ENCODE assay signal across 8 cellular contexts in genomic region chr1:150579955-150580642, GRCh38. TPM values are rescaled to one million over a fixed set of nuclear protein-coding genes. Genes with fewer than 3 reads are reported as not detected.
DNase-seq lines count a peak whose midpoint lies in the region; ATAC-seq, FAIRE-seq and TF ChIP-seq lines count a peak whose summit lies in the region.

No MANE protein-coding gene starts in this region.

- H3K27ac Mint-ChIP-seq in osteocyte (ENCODE audit: unreplicated experiment), result peak overlapping the region; percentile 98

- peak overlapping the region; percentile 74 for H3K4me3 Mint-ChIP-seq in osteocyte (ENCODE audit: unreplicated experiment)

- peaks cover 26% of the 10 kb centered on the region for H3K4me1 Mint-ChIP-seq in osteocyte (ENCODE audit: unreplicated experiment)

- H4K20me1 ChIP-seq in endothelial cell of umbilical vein (replicated peaks; ENCODE audit: control insufficient read depth, extremely low read depth, insufficient read depth, low read length), result peaks cover 28% of the 10 kb centered on the region

- H3K27me3 ChIP-seq in GM06990 (replicated peaks; ENCODE audit: control insufficient read depth, insufficient read depth, low read length), result no peaks in the 10 kb centered on the region
- H3K27me3 ChIP-seq in NT2/D1 (ENCODE audit: insufficient read depth, insufficient read length), result no peaks in the 10 kb centered on the region
- no peaks in the 10 kb centered on the region for H3K27me3 ChIP-seq in endothelial cell of umbilical vein (ENCODE audit: control insufficient read depth in 2 of 2, insufficient read depth in 2 of 2, low read length in 2 of 2)

- peak overlapping the region; percentile 98 for H3K27ac ChIP-seq in endothelial cell of umbilical vein (ENCODE audit: insufficient read depth, low read depth, low read length)

- BruUV-seq in endothelial cell of umbilical vein (replicated peaks; lab: Mats Ljungman, UMichigan), result TSS peak; percentile 62

- FAIRE-seq in endothelial cell of umbilical vein (lab: Jason Lieb, UNC), result no peak

- no peak for TF ChIP-seq POLR2A in endothelial cell of umbilical vein (IDR thresholded peaks at IDR 0.05; ENCODE audit: low read depth, low read length)

- H3K9ac ChIP-seq in NT2/D1 (ENCODE audit: insufficient read length, low read depth) (peak overlapping the region; percentile 76), endothelial cell of umbilical vein (replicated peaks; ENCODE audit: extremely low read depth, insufficient read depth, low read length) (peak overlapping the region; percentile 96)

- H3K4me2 ChIP-seq in endothelial cell of umbilical vein (ENCODE audit: insufficient read depth, low read length), result peak overlapping the region; percentile 90

- no peak for ATAC-seq in GM19463 (IDR thresholded peaks at IDR 0.05; ENCODE audit: unreplicated experiment)
- no peak for ATAC-seq in GM19467 (IDR thresholded peaks at IDR 0.05; ENCODE audit: unreplicated experiment)

- no peaks in the 10 kb centered on the region for H3K9me3 ChIP-seq in NT2/D1 (ENCODE audit: insufficient read depth, low read length)
- no peaks in the 10 kb centered on the region for H3K9me3 ChIP-seq in endothelial cell of umbilical vein (replicated peaks; ENCODE audit: control insufficient read depth, insufficient read depth, low read length)

- CTCF ChIA-PET in endothelial cell of umbilical vein (lab: Charles Lee), result interaction anchor here (0.8 to 13.4 kb wide), 14 partner anchors 9 to 342 kb away, joined by 3 to 184 read pairs (median 8); partner anchors contain the start of gene ENSA

- no peaks in the 10 kb centered on the region for H3K4me1 ChIP-seq in NT2/D1 (ENCODE audit: insufficient read depth, insufficient read length)
- H3K4me1 ChIP-seq in endothelial cell of umbilical vein (ENCODE audit: control insufficient read depth, extremely low read depth, insufficient read depth, low read length), result peaks cover 19% of the 10 kb centered on the region

- H3K36me3 Mint-ChIP-seq in osteocyte (ENCODE audit: unreplicated experiment), result peaks cover 37% of the 10 kb centered on the region

- H3K4me3 ChIP-seq in GM06990 (replicated peaks; ENCODE audit: low read depth, low read length) (peak overlapping the region; percentile 73), NT2/D1 (ENCODE audit: insufficient read length, low read depth) (peak overlapping the region; percentile 45), endothelial cell of umbilical vein (replicated peaks in 1 of 3; ENCODE audit: insufficient read depth in 1 of 3, low read depth in 1 of 3, low read length in 3 of 3) (peak overlapping the region; percentile 23 to 70 (median 27))

- POLR2A ChIA-PET in endothelial cell of umbilical vein (lab: Charles Lee), result interaction anchor here (0.7 to 3.0 kb wide), 24 partner anchors 8 to 585 kb away, joined by 3 to 43 read pairs (median 5); partner anchors contain the start of gene ENSA

- no peaks in the 10 kb centered on the region for H3K9me3 Mint-ChIP-seq in osteocyte (ENCODE audit: unreplicated experiment)

- H3K36me3 ChIP-seq in GM06990 (ENCODE audit: control insufficient read depth, insufficient read depth, low read length) (peaks cover 17% of the 10 kb centered on the region), NT2/D1 (ENCODE audit: insufficient read depth, insufficient read length, low read length) (peaks cover 39% of the 10 kb centered on the region), endothelial cell of umbilical vein (ENCODE audit: control insufficient read depth in 2 of 2, extremely low read depth in 1 of 2, insufficient read depth in 2 of 2, low read length in 2 of 2) (peaks cover 0 to 28% of the 10 kb centered on the region in 2 experiments)

- dilution Hi-C loops in endothelial cell of umbilical vein (cut with MboI; ENCODE audit: extremely low pct_ligation_motif_present, low sequenced_read_pairs), result loop anchor here (10.0 kb wide), 1 partner anchor 85 kb away; no protein-coding TSS in a partner anchor

- intact Hi-C loops in endothelial cell of umbilical vein (cut with micrococcal nuclease), result loop anchor here (1.0 to 5.0 kb wide), 7 partner anchors 19 to 232 kb away; partner anchors contain the start of genes ENSA and GOLPH3L

- DNase-seq in GM06990 (ENCODE audit: extremely low read depth, insufficient read length) (no peak), NT2/D1 (ENCODE audit: low read depth, low spot score) (no peak), endothelial cell of umbilical vein (ENCODE audit: low read depth, low spot score) (no peak), osteocyte (ENCODE audit: extremely low spot score, unreplicated experiment) (no peak), COLO829 (ENCODE audit: low spot score) (no peak)
- DNase-seq in stimulated activated CD4-positive, alpha-beta T cell treated with anti-CD3 and anti-CD28 coated beads, Interleukin-2, amount 100 ng/mL, for 48 hours, result no peak

- TF ChIP-seq CTCF in GM06990 (IDR thresholded peaks at IDR 0.05; ENCODE audit: insufficient read depth, low read length, poor library complexity, severe bottlenecking), result no peak
- TF ChIP-seq CTCF in endothelial cell of umbilical vein (IDR thresholded peaks at IDR 0.05; ENCODE audit: extremely low read depth in 1 of 2, insufficient read depth in 1 of 2, low read depth in 1 of 2, low read length in 2 of 2), result no peak
- no peak for TF ChIP-seq CTCF in osteocyte (IDR thresholded peaks at IDR 0.05)

- peaks cover 50% of the 10 kb centered on the region for H3K79me2 ChIP-seq in endothelial cell of umbilical vein (ENCODE audit: control insufficient read depth, insufficient read depth, low read length)

- no peaks in the 10 kb centered on the region for H3K9me1 ChIP-seq in endothelial cell of umbilical vein (replicated peaks; ENCODE audit: control insufficient read depth, extremely low read depth, insufficient read depth, low read length)

- H2AFZ ChIP-seq in endothelial cell of umbilical vein (ENCODE audit: low read depth, low read length), result peak overlapping the region; percentile 64

- no peaks in the 10 kb centered on the region for H3K27me3 Mint-ChIP-seq in osteocyte (ENCODE audit: unreplicated experiment)

TF ChIP-seq in endothelial cell of umbilical vein, 7 proteins besides CTCF, POLR2A, EP300 and RAD21:
- TF ChIP-seq FOS (IDR thresholded peaks at IDR 0.05; ENCODE audit: borderline replicate concordance, insufficient read depth, low read length), result no peak
- TF ChIP-seq GATA2 (IDR thresholded peaks at IDR 0.05; ENCODE audit: insufficient read depth, insufficient read length, low read depth, low read length), result no peak
- no peak for TF ChIP-seq MYC (IDR thresholded peaks at IDR 0.05; ENCODE audit: low read depth, low read length)
- TF ChIP-seq MAX (IDR thresholded peaks at IDR 0.05; ENCODE audit: insufficient read depth, insufficient read length), result no peak
- no peak for TF ChIP-seq EZH2 (IDR thresholded peaks at IDR 0.05; ENCODE audit: borderline replicate concordance, low read depth, low read length, severe bottlenecking)
- no peak for TF ChIP-seq JUN (IDR thresholded peaks at IDR 0.05; ENCODE audit: borderline replicate concordance, insufficient read depth, insufficient read length, low read depth)
- TF ChIP-seq POLR2AphosphoS5 (IDR thresholded peaks at IDR 0.05; ENCODE audit: insufficient read depth, low read depth, low read length), result no peak

RNA-seq across cellular contexts. Expression of gene MCL1, which starts 0.7 kb away (rescaled TPM):
- 186 and 212 TPM in 2 replicates for total RNA-seq in endothelial cell of umbilical vein
- polyA plus RNA-seq in endothelial cell of umbilical vein, result 63.9 and 87.3 TPM in 2 replicates
- 71.3 and 83.7 TPM in 2 replicates for polyA plus RNA-seq in endothelial cell of umbilical vein (2011; cell fraction: cytosol; rRNA removed)
- 334 and 381 TPM in 2 replicates for polyA plus RNA-seq in endothelial cell of umbilical vein (2011; cell fraction: nucleus; rRNA removed)
- polyA plus RNA-seq in endothelial cell of umbilical vein (2012), result 120 and 171 TPM in 2 replicates
- 129 and 158 TPM in 2 replicates for polyA minus RNA-seq in endothelial cell of umbilical vein
- polyA minus RNA-seq in endothelial cell of umbilical vein (2011; cell fraction: cytosol; rRNA and poly(A)+ RNA removed), result 105 TPM
- 263 and 290 TPM in 2 replicates for polyA minus RNA-seq in endothelial cell of umbilical vein (2011; cell fraction: nucleus; rRNA and poly(A)+ RNA removed)
- total RNA-seq in osteocyte, result 275 and 296 TPM in 2 replicates

RNA-seq across cellular contexts. Expression of gene ADAMTSL4, which starts 30.9 kb away (rescaled TPM):
- total RNA-seq in endothelial cell of umbilical vein (0.37 and 0.73 TPM in 2 replicates), osteocyte (2.3 and 2.6 TPM in 2 replicates)
- polyA plus RNA-seq in endothelial cell of umbilical vein, result 0.96 and 1.0 TPM in 2 replicates
- polyA plus RNA-seq in endothelial cell of umbilical vein (2011; cell fraction: cytosol; rRNA removed), result 0.67 and 0.75 TPM in 2 replicates
- polyA plus RNA-seq in endothelial cell of umbilical vein (2011; cell fraction: nucleus; rRNA removed), result 0.63 and 0.74 TPM in 2 replicates
- polyA plus RNA-seq in endothelial cell of umbilical vein (2012), result 3.0 and 3.6 TPM in 2 replicates
- 2.5 and 4.0 TPM in 2 replicates for polyA minus RNA-seq in endothelial cell of umbilical vein
- 2.8 TPM for polyA minus RNA-seq in endothelial cell of umbilical vein (2011; cell fraction: cytosol; rRNA and poly(A)+ RNA removed)
- 0.58 TPM in 1 of 2 replicates, not detected in the other for polyA minus RNA-seq in endothelial cell of umbilical vein (2011; cell fraction: nucleus; rRNA and poly(A)+ RNA removed)

RNA-seq across cellular contexts. Expression of gene ENSA, which starts 49.3 kb away (rescaled TPM):
- 155 and 162 TPM in 2 replicates for total RNA-seq in endothelial cell of umbilical vein
- polyA plus RNA-seq in endothelial cell of umbilical vein, result 30.5 and 32.4 TPM in 2 replicates
- 111 and 131 TPM in 2 replicates for polyA plus RNA-seq in endothelial cell of umbilical vein (2011; cell fraction: cytosol; rRNA removed)
- polyA plus RNA-seq in endothelial cell of umbilical vein (2011; cell fraction: nucleus; rRNA removed), result 42.8 and 60.9 TPM in 2 replicates
- 83.2 and 112 TPM in 2 replicates for polyA plus RNA-seq in endothelial cell of umbilical vein (2012)
- 20.8 and 22.0 TPM in 2 replicates for polyA minus RNA-seq in endothelial cell of umbilical vein
- polyA minus RNA-seq in endothelial cell of umbilical vein (2011; cell fraction: cytosol; rRNA and poly(A)+ RNA removed), result 45.0 TPM
- 22.8 and 31.9 TPM in 2 replicates for polyA minus RNA-seq in endothelial cell of umbilical vein (2011; cell fraction: nucleus; rRNA and poly(A)+ RNA removed)
- 111 and 116 TPM in 2 replicates for total RNA-seq in osteocyte
